In genomic region chr15:81785181-81785580, GRCh38 we compare ENCODE assay signal across 20 cellular contexts.
DNase-seq lines count a peak whose midpoint lies in the region; ATAC-seq, FAIRE-seq and TF ChIP-seq lines count a peak whose summit lies in the region.
"Had no signal": no experiment of that assay in that cellular context is flagged by ENCODE, and none has a peak within 500 bp of the region (broad histone marks: within the 10 kb centered on the region; RNA-seq: fewer than 3 reads in every experiment).

No MANE protein-coding gene starts in this region.

- H3K27ac ChIP-seq in breast epithelium (no peak overlapping the region), left lung (no peak overlapping the region)
- H3K27ac ChIP-seq: BLaER1, GM23248 had no signal

- H3K27ac Mint-ChIP-seq in osteocyte (ENCODE audit: unreplicated experiment), result no peak overlapping the region
- H3K27ac Mint-ChIP-seq: CD14-positive monocyte; CD4-positive, alpha-beta memory T cell had no signal

- H3K36me3 ChIP-seq in breast epithelium (no peaks in the 10 kb centered on the region), left lung (no peaks in the 10 kb centered on the region)
- H3K36me3 ChIP-seq: BLaER1, HAP-1 had no signal

- H3K27me3 Mint-ChIP-seq in osteocyte (ENCODE audit: unreplicated experiment), result peaks cover 12% of the 10 kb centered on the region

- no peaks in the 10 kb centered on the region for H3K36me3 Mint-ChIP-seq in osteocyte (ENCODE audit: unreplicated experiment)
- H3K36me3 Mint-ChIP-seq: CD14-positive monocyte; CD4-positive, alpha-beta memory T cell had no signal

- H3K4me1 ChIP-seq in breast epithelium, result no peaks in the 10 kb centered on the region
- H3K4me1 ChIP-seq in left lung, result no peaks in the 10 kb centered on the region
- H3K4me1 ChIP-seq: BLaER1, HAP-1 had no signal

- TF ChIP-seq CTCF in D721Med (IDR thresholded peaks at IDR 0.05; ENCODE audit: insufficient read depth, missing control alignments) (no peak), osteocyte (IDR thresholded peaks at IDR 0.05) (no peak), breast epithelium (IDR thresholded peaks at IDR 0.05) (no peak), left lung (IDR thresholded peaks at IDR 0.05) (no peak)

- no peak for ATAC-seq in left lung
- ATAC-seq: GM12878 had no signal

- FAIRE-seq in D721Med (lab: Jason Lieb, UNC), result peak; percentile 89
- FAIRE-seq: GM12878, GM19239 had no signal

- no peak overlapping the region for H3K4me3 Mint-ChIP-seq in osteocyte (ENCODE audit: unreplicated experiment)
- H3K4me3 Mint-ChIP-seq: CD14-positive monocyte; CD4-positive, alpha-beta memory T cell had no signal

- intact Hi-C loops in breast epithelium (cut with DNase I; ENCODE audit: low total_unique reads), result no loop called here
- intact Hi-C loops in left lung (cut with DNase I), result no loop called here

- H3K9me3 ChIP-seq in breast epithelium, result peaks cover 0 to 4% of the 10 kb centered on the region in 2 donors
- no peaks in the 10 kb centered on the region for H3K9me3 ChIP-seq in left lung
- H3K9me3 ChIP-seq: BLaER1, HAP-1 had no signal

- TF ChIP-seq POLR2A in breast epithelium (IDR thresholded peaks at IDR 0.05), result no peak

- no peaks in the 10 kb centered on the region for H3K27me3 ChIP-seq in breast epithelium
- no peaks in the 10 kb centered on the region for H3K27me3 ChIP-seq in left lung
- H3K27me3 ChIP-seq: BLaER1 had no signal

- no peaks in the 10 kb centered on the region for H3K4me1 Mint-ChIP-seq in osteocyte (ENCODE audit: unreplicated experiment)
- H3K4me1 Mint-ChIP-seq: CD4-positive, alpha-beta memory T cell had no signal

- H3K4me3 ChIP-seq in breast epithelium (no peak overlapping the region), left lung (no peak overlapping the region)
- H3K4me3 ChIP-seq: BLaER1, GM12878, GM23248, HAP-1 had no signal

- DNase-seq in D721Med (ENCODE audit: insufficient read length, low spot score), result peak; percentile 55
- peak; percentile 91 for DNase-seq in NCI-H82 treated with DMSO at 0.1 percent for 48 hours (lab: John Stamatoyannopoulos, UW; ENCODE audit: unreplicated experiment)
- peak; percentile 42 for DNase-seq in ecto neural progenitor cell (ENCODE audit: low spot score)
- DNase-seq in osteocyte (ENCODE audit: extremely low spot score, unreplicated experiment), result peak; percentile 23
- no peak for DNase-seq in breast epithelium (ENCODE audit: low spot score in 2 of 2)
- DNase-seq in left lung, result no peak
- DNase-seq in activated T-cell treated with anti-CD3 and anti-CD28 coated beads for 4 hours, result no peak
- no peak for DNase-seq in stimulated activated CD8-positive, alpha-beta memory T cell treated with anti-CD3 and anti-CD28 coated beads, Interleukin-4, amount 100 ng/mL, for 48 hours
- DNase-seq: 8988T; CD4-positive, alpha-beta memory T cell; DMS 273 treated with DMSO at 0.1 percent for 48 hours; DMS53; DND-41; EL; GM23248 had no signal

- H3K9me3 Mint-ChIP-seq in osteocyte (ENCODE audit: unreplicated experiment), result no peaks in the 10 kb centered on the region

Comparison
In these comparisons a context has a peak if more than half of its experiments do, and no peak if none do; other contexts are left out.
1. DNase-seq: peak in D721Med (single experiment), NCI-H82 treated with DMSO at 0.1 percent for 48 hours (single experiment), ecto neural progenitor cell (single experiment) and osteocyte (single experiment); none in breast epithelium (0 of 2), left lung (0 of 2), activated T-cell treated with anti-CD3 and anti-CD28 coated beads for 4 hours (single experiment) and stimulated activated CD8-positive, alpha-beta memory T cell treated with anti-CD3 and anti-CD28 coated beads, Interleukin-4, amount 100 ng/mL, for 48 hours (single experiment).